In genomic region chr10:22539579-22540160, GRCh38 we compare ENCODE assay signal across 15 cellular contexts.
DNase-seq lines count a peak whose midpoint lies in the region; ATAC-seq lines count a peak whose summit lies in the region.
"Had no signal": no experiment of that assay in that cellular context is flagged by ENCODE, and none has a peak within 500 bp of the region (broad histone marks: within the 10 kb centered on the region; RNA-seq: fewer than 3 reads in every experiment).

No MANE protein-coding gene starts in this region.

- H3K27me3 Mint-ChIP-seq in activated naive CD4-positive, alpha-beta T cell treated with anti-CD3 and anti-CD28 coated beads for 36 hours (ENCODE audit: low read depth) = no peaks in the 10 kb centered on the region
- H3K27me3 Mint-ChIP-seq in activated T-helper 1 cell treated with anti-CD3 and anti-CD28 coated beads, Interleukin-12 subunit alpha, Interleukin-12 subunit beta, Interleukin-2, Interleukin-4 antibody, amounts not matched to agents 30 ng/mL and 10 ng/mL and 1 ng/mL, durations not matched to agents 14 hours and 24 hours and 36 hours (ENCODE audit: insufficient read depth) = no peaks in the 10 kb centered on the region
- H3K27me3 Mint-ChIP-seq in immature natural killer cell (ENCODE audit: low read depth in 3 of 3) = peaks cover 5 to 44% (median 17%) of the 10 kb centered on the region in 3 donors
- no peaks in the 10 kb centered on the region for H3K27me3 Mint-ChIP-seq in stimulated activated naive B cell treated with anti-CD40 and anti-IgM and Interleukin-4, amounts not matched to agents 10 μg/mL and 1 μg/mL and 100 μg/mL, for 72 hours

- H3K4me1 Mint-ChIP-seq in activated naive CD4-positive, alpha-beta T cell treated with anti-CD3 and anti-CD28 coated beads for 36 hours (ENCODE audit: low read depth) = no peaks in the 10 kb centered on the region
- H3K4me1 Mint-ChIP-seq in activated T-helper 1 cell treated with anti-CD3 and anti-CD28 coated beads, Interleukin-12 subunit alpha, Interleukin-12 subunit beta, Interleukin-2, Interleukin-4 antibody, amounts not matched to agents 30 ng/mL and 10 ng/mL and 1 ng/mL, durations not matched to agents 14 hours and 24 hours and 36 hours (ENCODE audit: low read depth) = peaks cover 2% of the 10 kb centered on the region
- H3K4me1 Mint-ChIP-seq in immature natural killer cell = peaks cover 20 to 77% of the 10 kb centered on the region in 2 donors
- H3K4me1 Mint-ChIP-seq in stimulated activated naive B cell treated with anti-CD40 and anti-IgM and Interleukin-4, amounts not matched to agents 10 μg/mL and 1 μg/mL and 100 μg/mL, for 72 hours = peaks cover 2 to 9% of the 10 kb centered on the region in 2 donors

- CTCF ChIA-PET in activated naive CD4-positive, alpha-beta T cell treated with anti-CD3 and anti-CD28 coated beads for 36 hours (lab: Charles Lee) = interaction anchor here (0.7 kb wide), 1 partner anchor 15 kb away, joined by 3 read pairs; no protein-coding TSS in a partner anchor

- intact Hi-C loops in activated naive CD4-positive, alpha-beta T cell treated with anti-CD3 and anti-CD28 coated beads for 36 hours (cut with micrococcal nuclease) = no loop called here
- intact Hi-C loops in activated T-helper 1 cell treated with anti-CD3 and anti-CD28 coated beads, Interleukin-12 subunit alpha, Interleukin-12 subunit beta, Interleukin-2, Interleukin-4 antibody, amounts not matched to agents 30 ng/mL and 10 ng/mL and 1 ng/mL, durations not matched to agents 14 hours and 24 hours and 36 hours (cut with micrococcal nuclease) = no loop called here

- H3K9me3 Mint-ChIP-seq in activated naive CD4-positive, alpha-beta T cell treated with anti-CD3 and anti-CD28 coated beads for 36 hours = peaks cover 2% of the 10 kb centered on the region
- H3K9me3 Mint-ChIP-seq in activated naive CD4-positive, alpha-beta T cell treated with anti-CD3 and anti-CD28 coated beads, Interleukin-2, amount 50 U/mL, for 72 hours = peaks cover 0 to 5% of the 10 kb centered on the region in 2 donors
- H3K9me3 Mint-ChIP-seq in activated T-helper 1 cell treated with anti-CD3 and anti-CD28 coated beads, Interleukin-12 subunit alpha, Interleukin-12 subunit beta, Interleukin-2, Interleukin-4 antibody, amounts not matched to agents 30 ng/mL and 10 ng/mL and 1 ng/mL, durations not matched to agents 14 hours and 24 hours and 36 hours = peaks cover 6% of the 10 kb centered on the region
- H3K9me3 Mint-ChIP-seq in immature natural killer cell = no peaks in the 10 kb centered on the region
- no peaks in the 10 kb centered on the region for H3K9me3 Mint-ChIP-seq in stimulated activated naive B cell treated with anti-CD40 and anti-IgM and Interleukin-4, amounts not matched to agents 10 μg/mL and 1 μg/mL and 100 μg/mL, for 72 hours

- H3K4me3 Mint-ChIP-seq in activated naive CD4-positive, alpha-beta T cell treated with anti-CD3 and anti-CD28 coated beads for 36 hours = no peak overlapping the region
- H3K4me3 Mint-ChIP-seq in activated T-helper 1 cell treated with anti-CD3 and anti-CD28 coated beads, Interleukin-12 subunit alpha, Interleukin-12 subunit beta, Interleukin-2, Interleukin-4 antibody, amounts not matched to agents 30 ng/mL and 10 ng/mL and 1 ng/mL, durations not matched to agents 14 hours and 24 hours and 36 hours = no peak overlapping the region
- H3K4me3 Mint-ChIP-seq in immature natural killer cell = peak overlapping the region in 1 of 5 donors; percentile 46
- H3K4me3 Mint-ChIP-seq in stimulated activated naive B cell treated with anti-CD40 and anti-IgM and Interleukin-4, amounts not matched to agents 10 μg/mL and 1 μg/mL and 100 μg/mL, for 72 hours = no peak overlapping the region

- H3K36me3 Mint-ChIP-seq in activated naive CD4-positive, alpha-beta T cell treated with anti-CD3 and anti-CD28 coated beads for 36 hours (ENCODE audit: low read depth) = peaks cover 76% of the 10 kb centered on the region
- H3K36me3 Mint-ChIP-seq in activated naive CD4-positive, alpha-beta T cell treated with anti-CD3 and anti-CD28 coated beads, Interleukin-2, amount 50 U/mL, for 72 hours = peaks cover 56 to 62% of the 10 kb centered on the region in 2 donors
- H3K36me3 Mint-ChIP-seq in activated T-helper 1 cell treated with anti-CD3 and anti-CD28 coated beads, Interleukin-12 subunit alpha, Interleukin-12 subunit beta, Interleukin-2, Interleukin-4 antibody, amounts not matched to agents 30 ng/mL and 10 ng/mL and 1 ng/mL, durations not matched to agents 14 hours and 24 hours and 36 hours (ENCODE audit: low read depth) = peaks cover 51% of the 10 kb centered on the region
- H3K36me3 Mint-ChIP-seq in immature natural killer cell = peaks cover 46 to 73% (median 54%) of the 10 kb centered on the region in 3 donors
- peaks cover 59 to 74% of the 10 kb centered on the region in 2 donors for H3K36me3 Mint-ChIP-seq in stimulated activated naive B cell treated with anti-CD40 and anti-IgM and Interleukin-4, amounts not matched to agents 10 μg/mL and 1 μg/mL and 100 μg/mL, for 72 hours

- ATAC-seq in activated naive CD4-positive, alpha-beta T cell treated with anti-CD3 and anti-CD28 coated beads, Interleukin-2, amount 50 U/mL, for 72 hours = no peak
- no peak for ATAC-seq in stimulated activated naive B cell treated with anti-CD40 and anti-IgM and Interleukin-4, amounts not matched to agents 10 μg/mL and 1 μg/mL and 100 μg/mL, for 72 hours (replicated peaks)
- no peak for ATAC-seq in GM19467 (IDR thresholded peaks at IDR 0.05; ENCODE audit: unreplicated experiment)

- H3K27ac Mint-ChIP-seq in activated naive CD4-positive, alpha-beta T cell treated with anti-CD3 and anti-CD28 coated beads for 36 hours = peak overlapping the region; percentile 21
- H3K27ac Mint-ChIP-seq in activated naive CD4-positive, alpha-beta T cell treated with anti-CD3 and anti-CD28 coated beads, Interleukin-2, amount 50 U/mL, for 72 hours = peak overlapping the region in 1 of 2 donors; percentile 81
- peak overlapping the region; percentile 56 for H3K27ac Mint-ChIP-seq in activated T-helper 1 cell treated with anti-CD3 and anti-CD28 coated beads, Interleukin-12 subunit alpha, Interleukin-12 subunit beta, Interleukin-2, Interleukin-4 antibody, amounts not matched to agents 30 ng/mL and 10 ng/mL and 1 ng/mL, durations not matched to agents 14 hours and 24 hours and 36 hours
- H3K27ac Mint-ChIP-seq in immature natural killer cell = peak overlapping the region; percentile 23 to 92 (median 82)
- H3K27ac Mint-ChIP-seq in stimulated activated naive B cell treated with anti-CD40 and anti-IgM and Interleukin-4, amounts not matched to agents 10 μg/mL and 1 μg/mL and 100 μg/mL, for 72 hours = peak overlapping the region; percentile 56

- no peak for DNase-seq in activated naive CD4-positive, alpha-beta T cell treated with anti-CD3 and anti-CD28 coated beads for 36 hours
- no peak for DNase-seq in activated naive CD4-positive, alpha-beta T cell treated with anti-CD3 and anti-CD28 coated beads, Interleukin-2, amount 50 U/mL, for 72 hours (ENCODE audit: low spot score in 2 of 2)
- DNase-seq in activated T-helper 1 cell treated with anti-CD3 and anti-CD28 coated beads, Interleukin-12 subunit alpha, Interleukin-12 subunit beta, Interleukin-2, Interleukin-4 antibody, amounts not matched to agents 30 ng/mL and 10 ng/mL and 1 ng/mL, durations not matched to agents 14 hours and 24 hours and 36 hours (ENCODE audit: low spot score) = no peak
- DNase-seq in immature natural killer cell = no peak
- no peak for DNase-seq in stimulated activated naive B cell treated with anti-CD40 and anti-IgM and Interleukin-4, amounts not matched to agents 10 μg/mL and 1 μg/mL and 100 μg/mL, for 72 hours
- DNase-seq in amygdala (lab: John Stamatoyannopoulos, UW) = no peak
- no peak for DNase-seq in DMS153 treated with DMSO at 0.1 percent for 48 hours (lab: John Stamatoyannopoulos, UW; ENCODE audit: unreplicated experiment)
- DNase-seq: ACHN, DMS 273 treated with DMSO at 0.1 percent for 48 hours, EL, H7, IMR-90, NCI-H1417 treated with DMSO at 0.1 percent for 48 hours, NCI-H446 had no signal
